In genomic region chr7:2723138-2723850, GRCh38 we compare ENCODE assay signal across 19 cellular contexts. TPM values are rescaled to one million over a fixed set of nuclear protein-coding genes. Genes with fewer than 3 reads are reported as not detected.
DNase-seq lines count a peak whose midpoint lies in the region; ATAC-seq and TF ChIP-seq lines count a peak whose summit lies in the region.
"Had no signal": no experiment of that assay in that cellular context is flagged by ENCODE, and none has a peak within 500 bp of the region (broad histone marks: within the 10 kb centered on the region; RNA-seq: fewer than 3 reads in every experiment).

No MANE protein-coding gene starts in this region.

- H3K4me3 ChIP-seq in heart left ventricle (no peak overlapping the region), right atrium auricular region (no peak overlapping the region), neural progenitor cell (no peak overlapping the region), upper lobe of left lung (no peak overlapping the region)
- H3K4me3 ChIP-seq: cardiac muscle cell, gastrocnemius medialis, ovary, skin epidermis had no signal

- TF ChIP-seq CTCF in heart left ventricle (IDR thresholded peaks at IDR 0.05) (no peak), right atrium auricular region (IDR thresholded peaks at IDR 0.05) (no peak), neural progenitor cell (IDR thresholded peaks at IDR 0.05) (no peak), upper lobe of left lung (IDR thresholded peaks at IDR 0.05) (no peak)

- H3K4me2 ChIP-seq in neural progenitor cell, result no peak overlapping the region

- TF ChIP-seq POLR2A in heart left ventricle (IDR thresholded peaks at IDR 0.05) (no peak), upper lobe of left lung (IDR thresholded peaks at IDR 0.05) (no peak)

- intact Hi-C loops in heart left ventricle (cut with DNase I), result no loop called here
- intact Hi-C loops in left cardiac atrium (cut with DNase I), result no loop called here

- H3K4me1 Mint-ChIP-seq in neural progenitor cell, result peaks cover 6% of the 10 kb centered on the region

- H3K4me3 Mint-ChIP-seq in neural progenitor cell, result no peak overlapping the region

- H3K9me3 Mint-ChIP-seq in neural progenitor cell, result no peaks in the 10 kb centered on the region
- H3K9me3 Mint-ChIP-seq: activated T-helper 2 cell treated with anti-CD3 and anti-CD28 coated beads, Interferon-gamma antibody, Interleukin-2, Interleukin-4, amounts not matched to agents 10 μg/mL and 5 μg/mL and 100 μg/mL, durations not matched to agents 14 hours and 24 hours and 36 hours had no signal

- DNase-seq in heart left ventricle (peak in 4 of 5 donors; percentile 13 to 24 (median 15)), right atrium auricular region (ENCODE audit: low spot score) (no peak), left cardiac atrium (peak; percentile 10), neural progenitor cell (ENCODE audit: low spot score) (no peak), NCI-H146 (lab: John Stamatoyannopoulos, UW) (no peak), ureter (ENCODE audit: low spot score) (no peak), upper lobe of left lung (no peak)
- DNase-seq in activated CD8-positive, alpha-beta memory T cell treated with anti-CD3 and anti-CD28 coated beads for 24 hours, result no peak
- DNase-seq: DMS79 treated with DMSO at 0.1 percent for 48 hours; MM.1S; NCI-H187; NCI-H446; stimulated activated CD4-positive, alpha-beta T cell treated with anti-CD3 and anti-CD28 coated beads, Interleukin-4, amount 100 ng/mL, for 24 hours; T1000 had no signal

- peaks cover 6% of the 10 kb centered on the region for H3K27me3 Mint-ChIP-seq in neural progenitor cell (ENCODE audit: insufficient read depth, low read depth)

- no peak overlapping the region for H3K9ac ChIP-seq in neural progenitor cell

- H3K27me3 ChIP-seq in heart left ventricle (no peaks in the 10 kb centered on the region), right atrium auricular region (no peaks in the 10 kb centered on the region), neural progenitor cell (no peaks in the 10 kb centered on the region), upper lobe of left lung (no peaks in the 10 kb centered on the region)
- H3K27me3 ChIP-seq: cardiac muscle cell, gastrocnemius medialis, ovary had no signal

- peaks cover 0 to 11% (median 0%) of the 10 kb centered on the region in 12 donors for H3K4me1 ChIP-seq in heart left ventricle
- peaks cover 0 to 7% of the 10 kb centered on the region in 2 donors for H3K4me1 ChIP-seq in right atrium auricular region
- no peaks in the 10 kb centered on the region for H3K4me1 ChIP-seq in neural progenitor cell
- peaks cover 0 to 2% (median 0%) of the 10 kb centered on the region in 4 donors for H3K4me1 ChIP-seq in upper lobe of left lung
- H3K4me1 ChIP-seq: gastrocnemius medialis had no signal

- no peak for TF ChIP-seq EP300 in upper lobe of left lung (IDR thresholded peaks at IDR 0.05)

- H3K36me3 Mint-ChIP-seq in neural progenitor cell, result peaks cover 17% of the 10 kb centered on the region

- 86 to 91% (median 87%) methylated on average over 20 to 23 of the region's 23 CpGs for WGBS in heart left ventricle, 4 donors
- WGBS in upper lobe of left lung, 2 donors, result 86 to 88% methylated on average over 18 to 23 of the region's 23 CpGs

- no peak overlapping the region for H2AFZ ChIP-seq in neural progenitor cell (replicated peaks)

- no peaks in the 10 kb centered on the region for H4K20me1 ChIP-seq in neural progenitor cell (ENCODE audit: low read depth)

- peaks cover 0 to 66% (median 27%) of the 10 kb centered on the region in 9 donors for H3K36me3 ChIP-seq in heart left ventricle
- H3K36me3 ChIP-seq in right atrium auricular region, result peaks cover 44% of the 10 kb centered on the region
- H3K36me3 ChIP-seq in neural progenitor cell, result peaks cover 2% of the 10 kb centered on the region
- H3K36me3 ChIP-seq in upper lobe of left lung, result peaks cover 0 to 32% (median 0%) of the 10 kb centered on the region in 4 donors
- H3K36me3 ChIP-seq: ovary had no signal

- H3K79me2 ChIP-seq in neural progenitor cell (ENCODE audit: low read depth), result no peaks in the 10 kb centered on the region

- no peak for ATAC-seq in heart left ventricle
- no peak for ATAC-seq in left cardiac atrium
- no peak for ATAC-seq in upper lobe of left lung (ENCODE audit: low FRiP score in 2 of 2)

- H3K27ac ChIP-seq in heart left ventricle (no peak overlapping the region), right atrium auricular region (no peak overlapping the region), neural progenitor cell (no peak overlapping the region), upper lobe of left lung (no peak overlapping the region)
- H3K27ac ChIP-seq: cardiac muscle cell, gastrocnemius medialis, ovary, skin epidermis had no signal

- H3K9me3 ChIP-seq in heart left ventricle (no peaks in the 10 kb centered on the region), right atrium auricular region (no peaks in the 10 kb centered on the region), neural progenitor cell (ENCODE audit: low read depth) (no peaks in the 10 kb centered on the region), upper lobe of left lung (no peaks in the 10 kb centered on the region)
- H3K9me3 ChIP-seq: gastrocnemius medialis, ovary had no signal

- no peaks in the 10 kb centered on the region for H3F3A ChIP-seq in neural progenitor cell (ENCODE audit: low read depth)

- H3K27ac Mint-ChIP-seq in neural progenitor cell, result peak overlapping the region; percentile 42
- H3K27ac Mint-ChIP-seq: activated T-helper 2 cell treated with anti-CD3 and anti-CD28 coated beads, Interferon-gamma antibody, Interleukin-2, Interleukin-4, amounts not matched to agents 10 μg/mL and 5 μg/mL and 100 μg/mL, durations not matched to agents 14 hours and 24 hours and 36 hours had no signal

RNA-seq across cellular contexts. Expression of gene AMZ1, which starts 35.3 kb away (rescaled TPM):
- total RNA-seq in heart left ventricle (under 1 TPM in 3 of 9 donors, not detected in 6; 0.05 to 0.48 (median 0.10) TPM), right atrium auricular region (under 1 TPM in 1 of 2 donors, not detected in 1; 0.07 TPM), left cardiac atrium (under 1 TPM; 0.27 to 0.34 TPM), neural progenitor cell (ENCODE audit: low replicate concordance) (0.09 TPM in 1 of 2 replicates, not detected in the other), ureter (0.23 TPM), upper lobe of left lung (10 to 100 TPM in 1 of 6 donors, 1 to 10 TPM in 3, under 1 TPM in 2; 0.30 to 16.6 (median 5.3) TPM)
- under 1 TPM; 0.01 to 0.04 TPM for polyA plus RNA-seq in heart left ventricle
- total RNA-seq: gastrocnemius medialis had no signal

Comparison
In these comparisons a context has a peak if more than half of its experiments do, and no peak if none do; other contexts are left out.
1. DNase-seq: peak in heart left ventricle (4 of 5) and left cardiac atrium (single experiment); none in right atrium auricular region (single experiment), neural progenitor cell (single experiment), NCI-H146 (single experiment), activated CD8-positive, alpha-beta memory T cell treated with anti-CD3 and anti-CD28 coated beads for 24 hours (single experiment), ureter (single experiment) and upper lobe of left lung (0 of 2).